9 cellular contexts compared by ENCODE assay signal in the genomic region with DNA sequence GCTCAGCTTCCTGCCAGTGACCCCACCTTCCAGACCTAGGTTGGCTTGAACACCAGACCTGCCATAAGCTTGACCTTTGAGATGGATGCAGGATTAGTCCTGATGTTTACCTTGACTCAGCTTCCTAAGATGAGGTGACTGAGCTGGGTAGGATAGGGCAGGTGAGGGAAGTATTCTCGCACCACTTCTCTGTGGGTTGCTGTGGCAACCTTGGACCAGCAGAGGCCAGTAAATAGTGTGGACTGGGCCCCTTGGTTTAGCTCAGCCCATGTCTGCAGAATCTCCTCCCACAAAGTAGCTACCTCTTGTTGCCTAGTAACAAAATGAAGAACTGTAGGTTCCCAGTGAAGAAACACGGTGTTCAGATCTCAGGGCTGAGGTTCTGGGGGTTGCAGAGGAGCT. TPM values are rescaled to one million over a fixed set of nuclear protein-coding genes. Genes with fewer than 3 reads are reported as not detected.
DNase-seq lines count a peak whose midpoint lies in the region; ATAC-seq and TF ChIP-seq lines count a peak whose summit lies in the region.
"Had no signal": no experiment of that assay in that cellular context is flagged by ENCODE, and none has a peak within 500 bp of the region (broad histone marks: within the 10 kb centered on the region; RNA-seq: fewer than 3 reads in every experiment).

No MANE protein-coding gene starts in this region.

- H3K9me3 Mint-ChIP-seq in GM23338 = no peaks in the 10 kb centered on the region
- no peaks in the 10 kb centered on the region for H3K9me3 Mint-ChIP-seq in T-helper 2 cell treated with Interferon-gamma antibody and Interleukin-4, amounts not matched to agents 5 μg/mL and 100 μg/mL, for 36 hours

- H3K4me3 Mint-ChIP-seq in GM23338 = no peak overlapping the region
- no peak overlapping the region for H3K4me3 Mint-ChIP-seq in T-helper 2 cell treated with Interferon-gamma antibody and Interleukin-4, amounts not matched to agents 5 μg/mL and 100 μg/mL, for 36 hours

- H3K27ac Mint-ChIP-seq in GM23338 = 0 out of 2 replicates have a peak overlapping the region, but pooled peaks have one; percentile 73
- H3K27ac Mint-ChIP-seq in T-helper 2 cell treated with Interferon-gamma antibody and Interleukin-4, amounts not matched to agents 5 μg/mL and 100 μg/mL, for 36 hours = peak overlapping the region; percentile 67

- no peaks in the 10 kb centered on the region for H3K9me2 ChIP-seq in GM23338 (ENCODE audit: insufficient read depth)

- no peaks in the 10 kb centered on the region for H3F3A ChIP-seq in GM23338 (replicated peaks; ENCODE audit: low read depth)

- H3K4me3 ChIP-seq in BLaER1 (no peak overlapping the region), GM23338 (no peak overlapping the region)
- H3K4me3 ChIP-seq: heart left ventricle had no signal

- H3K36me3 ChIP-seq in BLaER1 = peaks cover 15% of the 10 kb centered on the region; the same call in 1 of the 2 replicates
- H3K36me3 ChIP-seq in GM23338 (ENCODE audit: insufficient read depth) = no peaks in the 10 kb centered on the region; the same call in 1 of the 2 replicates
- H3K36me3 ChIP-seq: heart left ventricle had no signal

- peaks cover 20% of the 10 kb centered on the region for H3K79me2 ChIP-seq in GM23338 (replicated peaks; ENCODE audit: insufficient read depth)

- H3K27ac ChIP-seq in BLaER1 = peak overlapping the region; percentile 52; the same call in 1 of the 2 replicates
- no peak overlapping the region for H3K27ac ChIP-seq in GM23338 (ENCODE audit: low read depth)
- H3K27ac ChIP-seq: heart left ventricle had no signal

- no peak overlapping the region for H3K9ac ChIP-seq in BLaER1

- H2AFZ ChIP-seq in GM23338 = no peak overlapping the region

- H4K20me1 ChIP-seq in BLaER1 = peaks cover 24% of the 10 kb centered on the region; the same call in 1 of the 2 replicates
- H4K20me1 ChIP-seq in GM23338 (replicated peaks; ENCODE audit: insufficient read depth) = peaks cover 17% of the 10 kb centered on the region

- peak; percentile 50 for ATAC-seq in GM23338

- H3K36me3 Mint-ChIP-seq in GM23338 (ENCODE audit: low read depth) = 0 out of 3 replicates have a peak, but pooled peaks cover 4% of the 10 kb centered on the region
- H3K36me3 Mint-ChIP-seq in T-helper 2 cell treated with Interferon-gamma antibody and Interleukin-4, amounts not matched to agents 5 μg/mL and 100 μg/mL, for 36 hours (ENCODE audit: low read depth) = peaks cover 15% of the 10 kb centered on the region

- no peaks in the 10 kb centered on the region for H3K9me3 ChIP-seq in BLaER1
- H3K9me3 ChIP-seq: heart left ventricle had no signal

- H3K27me3 ChIP-seq in BLaER1 (no peaks in the 10 kb centered on the region), GM23338 (ENCODE audit: insufficient read depth) (no peaks in the 10 kb centered on the region)
- H3K27me3 ChIP-seq: heart left ventricle had no signal

- peaks cover 99% of the 10 kb centered on the region for H3K4me1 ChIP-seq in BLaER1
- peaks cover 4% of the 10 kb centered on the region for H3K4me1 ChIP-seq in GM23338 (ENCODE audit: insufficient read depth)

- peak overlapping the region; percentile 100 for H3K4me2 ChIP-seq in BLaER1
- no peak overlapping the region for H3K4me2 ChIP-seq in GM23338

- TF ChIP-seq CTCF in GM23338 (conservative IDR thresholded peaks at IDR 0.05; ENCODE audit: low read depth in 2 of 2) = peak; percentile 7 to 47; a peak in 2 of 4 replicates

- peak; percentile 71 for DNase-seq in GM23338 (ENCODE audit: low spot score)
- DNase-seq in T-helper 2 cell treated with Interferon-gamma antibody and Interleukin-4, amounts not matched to agents 5 μg/mL and 100 μg/mL, for 36 hours (ENCODE audit: low spot score) = no peak
- peak in 26 of 51 donors; percentile 12 to 60 (median 33) for DNase-seq in hypothalamus (lab: John Stamatoyannopoulos, UW)
- DNase-seq in GM19240 (ENCODE audit: insufficient read length, low spot score) = no peak
- DNase-seq in EL = no peak
- no peak for DNase-seq in NCI-H524 (lab: John Stamatoyannopoulos, UW)
- no peak for DNase-seq in dedifferentiated amniotic fluid mesenchymal stem cell (ENCODE audit: extremely low spot score)

- H3K4me1 Mint-ChIP-seq in GM23338 = peaks cover 22% of the 10 kb centered on the region
- peaks cover 62% of the 10 kb centered on the region for H3K4me1 Mint-ChIP-seq in T-helper 2 cell treated with Interferon-gamma antibody and Interleukin-4, amounts not matched to agents 5 μg/mL and 100 μg/mL, for 36 hours (ENCODE audit: low read depth)

- H3K27me3 Mint-ChIP-seq in GM23338 (ENCODE audit: insufficient read depth, low read depth, poor library complexity) = peaks cover 4% of the 10 kb centered on the region
- no peaks in the 10 kb centered on the region for H3K27me3 Mint-ChIP-seq in T-helper 2 cell treated with Interferon-gamma antibody and Interleukin-4, amounts not matched to agents 5 μg/mL and 100 μg/mL, for 36 hours (ENCODE audit: low read depth)

TF ChIP-seq in GM23338, 12 proteins besides CTCF, POLR2A, EP300 and RAD21:
- TF ChIP-seq, protein P1, sequence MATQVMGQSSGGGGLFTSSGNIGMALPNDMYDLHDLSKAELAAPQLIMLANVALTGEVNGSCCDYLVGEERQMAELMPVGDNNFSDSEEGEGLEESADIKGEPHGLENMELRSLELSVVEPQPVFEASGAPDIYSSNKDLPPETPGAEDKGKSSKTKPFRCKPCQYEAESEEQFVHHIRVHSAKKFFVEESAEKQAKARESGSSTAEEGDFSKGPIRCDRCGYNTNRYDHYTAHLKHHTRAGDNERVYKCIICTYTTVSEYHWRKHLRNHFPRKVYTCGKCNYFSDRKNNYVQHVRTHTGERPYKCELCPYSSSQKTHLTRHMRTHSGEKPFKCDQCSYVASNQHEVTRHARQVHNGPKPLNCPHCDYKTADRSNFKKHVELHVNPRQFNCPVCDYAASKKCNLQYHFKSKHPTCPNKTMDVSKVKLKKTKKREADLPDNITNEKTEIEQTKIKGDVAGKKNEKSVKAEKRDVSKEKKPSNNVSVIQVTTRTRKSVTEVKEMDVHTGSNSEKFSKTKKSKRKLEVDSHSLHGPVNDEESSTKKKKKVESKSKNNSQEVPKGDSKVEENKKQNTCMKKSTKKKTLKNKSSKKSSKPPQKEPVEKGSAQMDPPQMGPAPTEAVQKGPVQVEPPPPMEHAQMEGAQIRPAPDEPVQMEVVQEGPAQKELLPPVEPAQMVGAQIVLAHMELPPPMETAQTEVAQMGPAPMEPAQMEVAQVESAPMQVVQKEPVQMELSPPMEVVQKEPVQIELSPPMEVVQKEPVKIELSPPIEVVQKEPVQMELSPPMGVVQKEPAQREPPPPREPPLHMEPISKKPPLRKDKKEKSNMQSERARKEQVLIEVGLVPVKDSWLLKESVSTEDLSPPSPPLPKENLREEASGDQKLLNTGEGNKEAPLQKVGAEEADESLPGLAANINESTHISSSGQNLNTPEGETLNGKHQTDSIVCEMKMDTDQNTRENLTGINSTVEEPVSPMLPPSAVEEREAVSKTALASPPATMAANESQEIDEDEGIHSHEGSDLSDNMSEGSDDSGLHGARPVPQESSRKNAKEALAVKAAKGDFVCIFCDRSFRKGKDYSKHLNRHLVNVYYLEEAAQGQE (IDR thresholded peaks at IDR 0.05; ENCODE audit: unreplicated experiment) = no peak
- no peak for TF ChIP-seq CREB1 (CRISPR knock-in tag; IDR thresholded peaks at IDR 0.05; ENCODE audit: low read depth)

RNA-seq across cellular contexts. Expression of a gene that starts 8.4 kb away (rescaled TPM):
- total RNA-seq in GM23338 (2014; rRNA removed; shearing (Covaris generic)) = 68.6 and 84.2 TPM in 2 replicates
- polyA plus RNA-seq in GM23338 (2016; fragmentation: Nextera tagmentation; extraction: Ambion mirVana) = 28.3 and 30.5 TPM in 2 replicates

Comparison
In these comparisons a context has a peak if more than half of its experiments do, and no peak if none do; other contexts are left out.
1. DNase-seq: peak in GM23338 (single experiment) and hypothalamus (26 of 51); none in T-helper 2 cell treated with Interferon-gamma antibody and Interleukin-4, amounts not matched to agents 5 μg/mL and 100 μg/mL, for 36 hours (single experiment), GM19240 (single experiment), EL (single experiment), NCI-H524 (0 of 2) and dedifferentiated amniotic fluid mesenchymal stem cell (single experiment).